1 cellular context compared by ENCODE assay signal in the genomic region with DNA sequence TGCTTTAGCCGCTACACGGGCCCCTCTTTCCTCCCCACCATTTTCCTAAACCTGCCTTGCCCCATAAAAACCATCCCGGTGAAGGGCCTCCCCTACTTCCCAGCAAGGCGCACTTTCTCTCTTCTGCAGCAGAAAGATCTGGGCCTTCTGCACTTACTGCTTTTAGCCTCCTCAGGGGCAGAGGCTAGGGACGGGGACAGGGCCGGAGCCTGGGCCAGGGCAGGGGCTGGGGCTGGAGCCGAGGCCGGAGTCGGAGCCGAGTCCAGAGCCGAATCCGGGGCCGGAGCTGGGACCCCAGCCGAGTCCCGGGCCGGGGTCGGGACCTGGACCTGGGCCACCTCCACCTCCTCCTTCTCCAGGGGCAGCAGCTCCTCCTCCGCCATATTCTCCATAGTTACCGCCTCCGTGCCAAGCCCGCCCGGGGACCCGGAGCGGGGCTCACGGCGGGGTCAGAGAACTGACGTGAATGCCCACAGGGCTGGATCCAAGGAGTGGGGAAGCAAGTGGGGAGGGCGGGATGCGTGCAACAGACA.
A peak's percentile ranks its signal among the peaks of the same experiment; 100 is the strongest.
TF ChIP-seq lines count a peak whose summit lies in the region.

No MANE protein-coding gene starts in this region.

TF ChIP-seq in K562, 482 proteins besides CTCF, POLR2A, EP300 and RAD21 (continues in another document):
- TF ChIP-seq, protein P1, sequence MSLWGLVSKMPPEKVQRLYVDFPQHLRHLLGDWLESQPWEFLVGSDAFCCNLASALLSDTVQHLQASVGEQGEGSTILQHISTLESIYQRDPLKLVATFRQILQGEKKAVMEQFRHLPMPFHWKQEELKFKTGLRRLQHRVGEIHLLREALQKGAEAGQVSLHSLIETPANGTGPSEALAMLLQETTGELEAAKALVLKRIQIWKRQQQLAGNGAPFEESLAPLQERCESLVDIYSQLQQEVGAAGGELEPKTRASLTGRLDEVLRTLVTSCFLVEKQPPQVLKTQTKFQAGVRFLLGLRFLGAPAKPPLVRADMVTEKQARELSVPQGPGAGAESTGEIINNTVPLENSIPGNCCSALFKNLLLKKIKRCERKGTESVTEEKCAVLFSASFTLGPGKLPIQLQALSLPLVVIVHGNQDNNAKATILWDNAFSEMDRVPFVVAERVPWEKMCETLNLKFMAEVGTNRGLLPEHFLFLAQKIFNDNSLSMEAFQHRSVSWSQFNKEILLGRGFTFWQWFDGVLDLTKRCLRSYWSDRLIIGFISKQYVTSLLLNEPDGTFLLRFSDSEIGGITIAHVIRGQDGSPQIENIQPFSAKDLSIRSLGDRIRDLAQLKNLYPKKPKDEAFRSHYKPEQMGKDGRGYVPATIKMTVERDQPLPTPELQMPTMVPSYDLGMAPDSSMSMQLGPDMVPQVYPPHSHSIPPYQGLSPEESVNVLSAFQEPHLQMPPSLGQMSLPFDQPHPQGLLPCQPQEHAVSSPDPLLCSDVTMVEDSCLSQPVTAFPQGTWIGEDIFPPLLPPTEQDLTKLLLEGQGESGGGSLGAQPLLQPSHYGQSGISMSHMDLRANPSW (CRISPR knock-in tag; IDR thresholded peaks at IDR 0.05) = no peak
- no peak for TF ChIP-seq SAFB2 (IDR thresholded peaks at IDR 0.05; ENCODE audit: borderline replicate concordance, low read depth, low read length, severe bottlenecking)
- TF ChIP-seq TRIM28 (IDR thresholded peaks at IDR 0.05) = no peak
- no peak for TF ChIP-seq ZSCAN32 (CRISPR knock-in tag; IDR thresholded peaks at IDR 0.05)
- no peak for TF ChIP-seq TBP (optimal IDR thresholded peaks at IDR 0.05; ENCODE audit: low read depth, low read length)
- peak; percentile 74; the same call in 1 of the 2 replicates for TF ChIP-seq BRD4 (IDR thresholded peaks at IDR 0.05)
- TF ChIP-seq ZZZ3 (IDR thresholded peaks at IDR 0.05) = no peak
- TF ChIP-seq RBM22 (IDR thresholded peaks at IDR 0.05; ENCODE audit: low read depth, low read length, poor library complexity, severe bottlenecking) = no peak
- 0 out of 2 replicates have a peak, but pooled peaks have one; percentile 72 for TF ChIP-seq SREBF2 (CRISPR knock-in tag; IDR thresholded peaks at IDR 0.05)
- TF ChIP-seq, protein P2, sequence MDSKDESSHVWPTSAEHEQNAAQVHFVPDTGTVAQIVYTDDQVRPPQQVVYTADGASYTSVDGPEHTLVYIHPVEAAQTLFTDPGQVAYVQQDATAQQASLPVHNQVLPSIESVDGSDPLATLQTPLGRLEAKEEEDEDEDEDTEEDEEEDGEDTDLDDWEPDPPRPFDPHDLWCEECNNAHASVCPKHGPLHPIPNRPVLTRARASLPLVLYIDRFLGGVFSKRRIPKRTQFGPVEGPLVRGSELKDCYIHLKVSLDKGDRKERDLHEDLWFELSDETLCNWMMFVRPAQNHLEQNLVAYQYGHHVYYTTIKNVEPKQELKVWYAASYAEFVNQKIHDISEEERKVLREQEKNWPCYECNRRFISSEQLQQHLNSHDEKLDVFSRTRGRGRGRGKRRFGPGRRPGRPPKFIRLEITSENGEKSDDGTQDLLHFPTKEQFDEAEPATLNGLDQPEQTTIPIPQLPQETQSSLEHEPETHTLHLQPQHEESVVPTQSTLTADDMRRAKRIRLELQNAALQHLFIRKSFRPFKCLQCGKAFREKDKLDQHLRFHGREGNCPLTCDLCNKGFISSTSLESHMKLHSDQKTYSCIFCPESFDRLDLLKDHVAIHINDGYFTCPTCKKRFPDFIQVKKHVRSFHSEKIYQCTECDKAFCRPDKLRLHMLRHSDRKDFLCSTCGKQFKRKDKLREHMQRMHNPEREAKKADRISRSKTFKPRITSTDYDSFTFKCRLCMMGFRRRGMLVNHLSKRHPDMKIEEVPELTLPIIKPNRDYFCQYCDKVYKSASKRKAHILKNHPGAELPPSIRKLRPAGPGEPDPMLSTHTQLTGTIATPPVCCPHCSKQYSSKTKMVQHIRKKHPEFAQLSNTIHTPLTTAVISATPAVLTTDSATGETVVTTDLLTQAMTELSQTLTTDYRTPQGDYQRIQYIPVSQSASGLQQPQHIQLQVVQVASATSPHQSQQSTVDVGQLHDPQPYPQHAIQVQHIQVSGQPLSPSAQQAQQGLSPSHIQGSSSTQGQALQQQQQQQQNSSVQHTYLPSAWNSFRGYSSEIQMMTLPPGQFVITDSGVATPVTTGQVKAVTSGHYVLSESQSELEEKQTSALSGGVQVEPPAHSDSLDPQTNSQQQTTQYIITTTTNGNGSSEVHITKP (IDR thresholded peaks at IDR 0.05; ENCODE audit: partially characterized antibody) = no peak
- no peak for TF ChIP-seq TSC22D4 (tag; IDR thresholded peaks at IDR 0.05)
- TF ChIP-seq NFIC (IDR thresholded peaks at IDR 0.05) = peak; percentile 43
- no peak for TF ChIP-seq ZFP36 (IDR thresholded peaks at IDR 0.05; ENCODE audit: low read depth, low read length, partially characterized antibody)
- no peak for TF ChIP-seq POLR3G (IDR thresholded peaks at IDR 0.05; ENCODE audit: extremely low read depth, insufficient read length, insufficient replicate concordance)
- TF ChIP-seq HDAC8 (tag; IDR thresholded peaks at IDR 0.05) = no peak
- no peak; the same call in 1 of the 2 replicates for TF ChIP-seq ZC3H4 (CRISPR knock-in tag; IDR thresholded peaks at IDR 0.05; ENCODE audit: borderline replicate concordance)
- no peak for TF ChIP-seq SRF (CRISPR knock-in tag; IDR thresholded peaks at IDR 0.05)
- TF ChIP-seq ETV1 (tag; conservative IDR thresholded peaks at IDR 0.05; ENCODE audit: low read depth) = no peak
- TF ChIP-seq, protein P3, sequence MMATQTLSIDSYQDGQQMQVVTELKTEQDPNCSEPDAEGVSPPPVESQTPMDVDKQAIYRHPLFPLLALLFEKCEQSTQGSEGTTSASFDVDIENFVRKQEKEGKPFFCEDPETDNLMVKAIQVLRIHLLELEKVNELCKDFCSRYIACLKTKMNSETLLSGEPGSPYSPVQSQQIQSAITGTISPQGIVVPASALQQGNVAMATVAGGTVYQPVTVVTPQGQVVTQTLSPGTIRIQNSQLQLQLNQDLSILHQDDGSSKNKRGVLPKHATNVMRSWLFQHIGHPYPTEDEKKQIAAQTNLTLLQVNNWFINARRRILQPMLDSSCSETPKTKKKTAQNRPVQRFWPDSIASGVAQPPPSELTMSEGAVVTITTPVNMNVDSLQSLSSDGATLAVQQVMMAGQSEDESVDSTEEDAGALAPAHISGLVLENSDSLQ (IDR thresholded peaks at IDR 0.05) = no peak
- TF ChIP-seq HIVEP1 (CRISPR knock-in tag; IDR thresholded peaks at IDR 0.05) = 0 out of 2 replicates have a peak, but pooled peaks have one; percentile 51
- no peak for TF ChIP-seq ETV5 (CRISPR knock-in tag; IDR thresholded peaks at IDR 0.05; ENCODE audit: low read depth)
- TF ChIP-seq, protein P4, sequence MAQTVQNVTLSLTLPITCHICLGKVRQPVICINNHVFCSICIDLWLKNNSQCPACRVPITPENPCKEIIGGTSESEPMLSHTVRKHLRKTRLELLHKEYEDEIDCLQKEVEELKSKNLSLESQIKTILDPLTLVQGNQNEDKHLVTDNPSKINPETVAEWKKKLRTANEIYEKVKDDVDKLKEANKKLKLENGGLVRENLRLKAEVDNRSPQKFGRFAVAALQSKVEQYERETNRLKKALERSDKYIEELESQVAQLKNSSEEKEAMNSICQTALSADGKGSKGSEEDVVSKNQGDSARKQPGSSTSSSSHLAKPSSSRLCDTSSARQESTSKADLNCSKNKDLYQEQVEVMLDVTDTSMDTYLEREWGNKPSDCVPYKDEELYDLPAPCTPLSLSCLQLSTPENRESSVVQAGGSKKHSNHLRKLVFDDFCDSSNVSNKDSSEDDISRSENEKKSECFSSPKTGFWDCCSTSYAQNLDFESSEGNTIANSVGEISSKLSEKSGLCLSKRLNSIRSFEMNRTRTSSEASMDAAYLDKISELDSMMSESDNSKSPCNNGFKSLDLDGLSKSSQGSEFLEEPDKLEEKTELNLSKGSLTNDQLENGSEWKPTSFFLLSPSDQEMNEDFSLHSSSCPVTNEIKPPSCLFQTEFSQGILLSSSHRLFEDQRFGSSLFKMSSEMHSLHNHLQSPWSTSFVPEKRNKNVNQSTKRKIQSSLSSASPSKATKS (CRISPR knock-in tag; IDR thresholded peaks at IDR 0.05) = no peak
- TF ChIP-seq, protein P5, sequence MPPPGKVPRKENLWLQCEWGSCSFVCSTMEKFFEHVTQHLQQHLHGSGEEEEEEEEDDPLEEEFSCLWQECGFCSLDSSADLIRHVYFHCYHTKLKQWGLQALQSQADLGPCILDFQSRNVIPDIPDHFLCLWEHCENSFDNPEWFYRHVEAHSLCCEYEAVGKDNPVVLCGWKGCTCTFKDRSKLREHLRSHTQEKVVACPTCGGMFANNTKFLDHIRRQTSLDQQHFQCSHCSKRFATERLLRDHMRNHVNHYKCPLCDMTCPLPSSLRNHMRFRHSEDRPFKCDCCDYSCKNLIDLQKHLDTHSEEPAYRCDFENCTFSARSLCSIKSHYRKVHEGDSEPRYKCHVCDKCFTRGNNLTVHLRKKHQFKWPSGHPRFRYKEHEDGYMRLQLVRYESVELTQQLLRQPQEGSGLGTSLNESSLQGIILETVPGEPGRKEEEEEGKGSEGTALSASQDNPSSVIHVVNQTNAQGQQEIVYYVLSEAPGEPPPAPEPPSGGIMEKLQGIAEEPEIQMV (tag; conservative IDR thresholded peaks at IDR 0.05; ENCODE audit: low read depth) = no peak
- TF ChIP-seq PHF21A (IDR thresholded peaks at IDR 0.05; ENCODE audit: borderline replicate concordance, low read depth) = no peak
- TF ChIP-seq CCNT2 (IDR thresholded peaks at IDR 0.05; ENCODE audit: borderline replicate concordance, extremely low read depth, insufficient read length, low read depth, low read length) = no peak
- TF ChIP-seq FOXK2 (conservative IDR thresholded peaks at IDR 0.05 in 1 of 2, IDR thresholded peaks at IDR 0.05 in 1 of 2; ENCODE audit: low read depth in 2 of 2) = no peak
- no peak for TF ChIP-seq STAT5B (CRISPR knock-in tag; IDR thresholded peaks at IDR 0.05)
- no peak; the same call in 1 of the 2 replicates for TF ChIP-seq MYNN (IDR thresholded peaks at IDR 0.05)
- no peak for TF ChIP-seq MYNN (CRISPR knock-in tag; IDR thresholded peaks at IDR 0.05)
- TF ChIP-seq, protein P6, sequence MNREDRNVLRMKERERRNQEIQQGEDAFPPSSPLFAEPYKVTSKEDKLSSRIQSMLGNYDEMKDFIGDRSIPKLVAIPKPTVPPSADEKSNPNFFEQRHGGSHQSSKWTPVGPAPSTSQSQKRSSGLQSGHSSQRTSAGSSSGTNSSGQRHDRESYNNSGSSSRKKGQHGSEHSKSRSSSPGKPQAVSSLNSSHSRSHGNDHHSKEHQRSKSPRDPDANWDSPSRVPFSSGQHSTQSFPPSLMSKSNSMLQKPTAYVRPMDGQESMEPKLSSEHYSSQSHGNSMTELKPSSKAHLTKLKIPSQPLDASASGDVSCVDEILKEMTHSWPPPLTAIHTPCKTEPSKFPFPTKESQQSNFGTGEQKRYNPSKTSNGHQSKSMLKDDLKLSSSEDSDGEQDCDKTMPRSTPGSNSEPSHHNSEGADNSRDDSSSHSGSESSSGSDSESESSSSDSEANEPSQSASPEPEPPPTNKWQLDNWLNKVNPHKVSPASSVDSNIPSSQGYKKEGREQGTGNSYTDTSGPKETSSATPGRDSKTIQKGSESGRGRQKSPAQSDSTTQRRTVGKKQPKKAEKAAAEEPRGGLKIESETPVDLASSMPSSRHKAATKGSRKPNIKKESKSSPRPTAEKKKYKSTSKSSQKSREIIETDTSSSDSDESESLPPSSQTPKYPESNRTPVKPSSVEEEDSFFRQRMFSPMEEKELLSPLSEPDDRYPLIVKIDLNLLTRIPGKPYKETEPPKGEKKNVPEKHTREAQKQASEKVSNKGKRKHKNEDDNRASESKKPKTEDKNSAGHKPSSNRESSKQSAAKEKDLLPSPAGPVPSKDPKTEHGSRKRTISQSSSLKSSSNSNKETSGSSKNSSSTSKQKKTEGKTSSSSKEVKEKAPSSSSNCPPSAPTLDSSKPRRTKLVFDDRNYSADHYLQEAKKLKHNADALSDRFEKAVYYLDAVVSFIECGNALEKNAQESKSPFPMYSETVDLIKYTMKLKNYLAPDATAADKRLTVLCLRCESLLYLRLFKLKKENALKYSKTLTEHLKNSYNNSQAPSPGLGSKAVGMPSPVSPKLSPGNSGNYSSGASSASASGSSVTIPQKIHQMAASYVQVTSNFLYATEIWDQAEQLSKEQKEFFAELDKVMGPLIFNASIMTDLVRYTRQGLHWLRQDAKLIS (CRISPR knock-in tag; IDR thresholded peaks at IDR 0.05) = peak; percentile 93; the same call in 1 of the 2 replicates
- no peak for TF ChIP-seq MED1 (CRISPR knock-in tag; IDR thresholded peaks at IDR 0.05; ENCODE audit: borderline replicate concordance)
- no peak for TF ChIP-seq NR2C2 (CRISPR knock-in tag; IDR thresholded peaks at IDR 0.05)
- no peak for TF ChIP-seq NR2C2 (tag; IDR thresholded peaks at IDR 0.05)
- TF ChIP-seq, protein P7, sequence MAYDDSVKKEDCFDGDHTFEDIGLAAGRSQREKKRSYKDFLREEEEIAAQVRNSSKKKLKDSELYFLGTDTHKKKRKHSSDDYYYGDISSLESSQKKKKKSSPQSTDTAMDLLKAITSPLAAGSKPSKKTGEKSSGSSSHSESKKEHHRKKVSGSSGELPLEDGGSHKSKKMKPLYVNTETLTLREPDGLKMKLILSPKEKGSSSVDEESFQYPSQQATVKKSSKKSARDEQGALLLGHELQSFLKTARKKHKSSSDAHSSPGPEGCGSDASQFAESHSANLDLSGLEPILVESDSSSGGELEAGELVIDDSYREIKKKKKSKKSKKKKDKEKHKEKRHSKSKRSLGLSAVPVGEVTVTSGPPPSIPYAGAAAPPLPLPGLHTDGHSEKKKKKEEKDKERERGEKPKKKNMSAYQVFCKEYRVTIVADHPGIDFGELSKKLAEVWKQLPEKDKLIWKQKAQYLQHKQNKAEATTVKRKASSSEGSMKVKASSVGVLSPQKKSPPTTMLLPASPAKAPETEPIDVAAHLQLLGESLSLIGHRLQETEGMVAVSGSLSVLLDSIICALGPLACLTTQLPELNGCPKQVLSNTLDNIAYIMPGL (CRISPR knock-in tag; IDR thresholded peaks at IDR 0.05) = no peak; the same call in 1 of the 2 replicates
- peak; percentile 52; the same call in 1 of the 2 replicates for TF ChIP-seq TOE1 (IDR thresholded peaks at IDR 0.05; ENCODE audit: borderline replicate concordance)
- TF ChIP-seq TOE1 (CRISPR knock-in tag; IDR thresholded peaks at IDR 0.05; ENCODE audit: borderline replicate concordance, low read depth) = no peak
- TF ChIP-seq, protein P8, sequence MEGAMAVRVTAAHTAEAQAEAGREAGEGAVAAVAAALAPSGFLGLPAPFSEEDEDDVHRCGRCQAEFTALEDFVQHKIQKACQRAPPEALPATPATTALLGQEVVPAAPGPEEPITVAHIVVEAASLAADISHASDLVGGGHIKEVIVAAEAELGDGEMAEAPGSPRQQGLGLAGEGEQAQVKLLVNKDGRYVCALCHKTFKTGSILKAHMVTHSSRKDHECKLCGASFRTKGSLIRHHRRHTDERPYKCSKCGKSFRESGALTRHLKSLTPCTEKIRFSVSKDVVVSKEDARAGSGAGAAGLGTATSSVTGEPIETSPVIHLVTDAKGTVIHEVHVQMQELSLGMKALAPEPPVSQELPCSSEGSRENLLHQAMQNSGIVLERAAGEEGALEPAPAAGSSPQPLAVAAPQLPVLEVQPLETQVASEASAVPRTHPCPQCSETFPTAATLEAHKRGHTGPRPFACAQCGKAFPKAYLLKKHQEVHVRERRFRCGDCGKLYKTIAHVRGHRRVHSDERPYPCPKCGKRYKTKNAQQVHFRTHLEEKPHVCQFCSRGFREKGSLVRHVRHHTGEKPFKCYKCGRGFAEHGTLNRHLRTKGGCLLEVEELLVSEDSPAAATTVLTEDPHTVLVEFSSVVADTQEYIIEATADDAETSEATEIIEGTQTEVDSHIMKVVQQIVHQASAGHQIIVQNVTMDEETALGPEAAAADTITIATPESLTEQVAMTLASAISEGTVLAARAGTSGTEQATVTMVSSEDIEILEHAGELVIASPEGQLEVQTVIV (CRISPR knock-in tag; IDR thresholded peaks at IDR 0.05; ENCODE audit: borderline replicate concordance) = no peak
- no peak for TF ChIP-seq TARDBP (IDR thresholded peaks at IDR 0.05)
- peak; percentile 44; the same call in 1 of the 2 replicates for TF ChIP-seq TAF7 (tag; IDR thresholded peaks at IDR 0.05)
- no peak for TF ChIP-seq CEBPG (CRISPR knock-in tag; IDR thresholded peaks at IDR 0.05)
- no peak for TF ChIP-seq CEBPG (tag; conservative IDR thresholded peaks at IDR 0.05 in 1 of 2, IDR thresholded peaks at IDR 0.05 in 1 of 2)
- TF ChIP-seq ZNF668 (CRISPR knock-in tag; IDR thresholded peaks at IDR 0.05) = no peak
